ENCODE assay signal across 1 cellular context in the genomic region with DNA sequence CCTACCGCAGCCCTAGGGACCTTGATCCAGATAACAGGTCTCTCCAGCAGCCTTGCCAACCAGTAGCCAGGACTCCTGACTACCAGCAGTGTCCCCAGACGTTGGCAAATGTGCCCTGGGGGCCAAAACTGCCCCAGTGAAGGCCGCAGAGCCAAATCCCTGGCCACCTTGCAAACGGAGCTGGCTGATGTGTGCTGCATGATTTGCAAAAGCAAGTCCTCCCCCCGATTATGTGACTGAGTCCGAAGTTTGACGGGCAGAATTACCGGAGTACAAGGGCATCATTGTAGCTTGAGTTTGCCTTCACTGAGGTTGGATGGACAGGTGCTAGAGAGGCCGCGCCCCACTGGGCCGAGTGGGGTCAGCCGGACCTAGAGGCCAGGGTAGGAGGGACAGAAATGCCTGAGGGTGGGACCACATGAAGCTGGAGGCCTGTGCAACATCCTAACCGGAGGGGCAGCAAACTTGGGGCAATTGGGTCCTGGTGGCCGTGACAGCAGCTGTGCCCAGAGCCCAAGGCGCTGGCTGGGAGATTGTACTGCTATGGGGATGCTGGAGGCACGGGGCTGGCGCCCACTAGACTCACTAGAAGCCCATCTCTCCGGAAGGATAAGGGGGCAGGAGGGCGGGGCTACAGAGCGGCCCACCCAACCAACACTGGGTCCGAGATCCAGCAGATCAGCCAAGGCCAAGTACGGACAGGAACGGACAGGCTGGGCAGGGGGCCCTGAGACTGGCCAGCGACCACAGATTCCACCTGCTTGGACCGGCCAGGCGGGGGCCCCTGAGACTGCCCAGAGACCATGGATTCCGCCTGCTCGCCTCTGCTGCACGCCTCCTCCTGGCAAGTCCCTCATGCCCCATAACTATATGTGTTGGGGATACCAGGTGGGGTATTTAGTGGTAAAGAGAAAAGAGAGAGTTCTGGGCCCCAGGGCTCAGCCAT.
A peak's percentile ranks its signal among the peaks of the same experiment; 100 is the strongest.
TF ChIP-seq lines count a peak whose summit lies in the region.

No MANE protein-coding gene starts in this region.

TF ChIP-seq in HepG2, 621 proteins besides CTCF, POLR2A, EP300 and RAD21 (continued from another document and continues in another):
- TF ChIP-seq ATF4 (CRISPR knock-in tag; IDR thresholded peaks at IDR 0.05) (0 out of 4 replicates have a peak, but pooled peaks of 1 of the 2 experiments have one; percentile 37), ARID5B (CRISPR knock-in tag; IDR thresholded peaks at IDR 0.05) (peak; percentile 56), RFX1 (IDR thresholded peaks at IDR 0.05) (no peak), ZNF792 (CRISPR knock-in tag; IDR thresholded peaks at IDR 0.05) (peak; percentile 52; the same call in 1 of the 2 replicates), ZNF577 (CRISPR knock-in tag; IDR thresholded peaks at IDR 0.05; ENCODE audit: borderline replicate concordance, low read depth) (no peak), ZNF501 (CRISPR knock-in tag; IDR thresholded peaks at IDR 0.05) (peak; percentile 55; the same call in 1 of the 2 replicates), NFIB (CRISPR knock-in tag; IDR thresholded peaks at IDR 0.05; ENCODE audit: borderline replicate concordance) (no peak), ZNF142 (CRISPR knock-in tag; IDR thresholded peaks at IDR 0.05) (no peak), ZNF432 (CRISPR knock-in tag; IDR thresholded peaks at IDR 0.05; ENCODE audit: borderline replicate concordance) (no peak), ZFP36L1 (CRISPR knock-in tag; IDR thresholded peaks at IDR 0.05) (peak; percentile 46; the same call in 1 of the 2 replicates), SRSF9 (IDR thresholded peaks at IDR 0.05; ENCODE audit: borderline replicate concordance, insufficient read depth, low read depth, low read length, poor library complexity, severe bottlenecking) (no peak), ZNF510 (CRISPR knock-in tag; IDR thresholded peaks at IDR 0.05; ENCODE audit: low read depth) (no peak), ATRX (CRISPR knock-in tag; IDR thresholded peaks at IDR 0.05; ENCODE audit: borderline replicate concordance) (no peak), ZNF883 (CRISPR knock-in tag; IDR thresholded peaks at IDR 0.05; ENCODE audit: not compliant biosample characterization) (no peak), NAIF1 (CRISPR knock-in tag; IDR thresholded peaks at IDR 0.05; ENCODE audit: borderline replicate concordance) (peak; percentile 25; the same call in 1 of the 2 replicates), HNF4G (IDR thresholded peaks at IDR 0.05; ENCODE audit: borderline replicate concordance, low read depth, low read length) (peak; percentile 63; the same call in 1 of the 2 replicates), HNF4G (CRISPR knock-in tag; IDR thresholded peaks at IDR 0.05; ENCODE audit: borderline replicate concordance, low read depth) (no peak), RARG (CRISPR knock-in tag; IDR thresholded peaks at IDR 0.05; ENCODE audit: low read depth) (no peak), ZNF614 (CRISPR knock-in tag; IDR thresholded peaks at IDR 0.05; ENCODE audit: borderline replicate concordance) (no peak), ZNF646 (CRISPR knock-in tag; IDR thresholded peaks at IDR 0.05) (no peak), PCBP1 (IDR thresholded peaks at IDR 0.05; ENCODE audit: borderline replicate concordance, low read depth, low read length) (no peak), ZSCAN22 (CRISPR knock-in tag; IDR thresholded peaks at IDR 0.05) (no peak), ZNF513 (CRISPR knock-in tag; conservative IDR thresholded peaks at IDR 0.05) (no peak), ZNF3 (CRISPR knock-in tag; IDR thresholded peaks at IDR 0.05) (no peak), HNF1B (CRISPR knock-in tag; IDR thresholded peaks at IDR 0.05) (no peak), ISX (CRISPR knock-in tag; conservative IDR thresholded peaks at IDR 0.05) (no peak), MTA1 (CRISPR knock-in tag; IDR thresholded peaks at IDR 0.05; ENCODE audit: borderline replicate concordance) (peak; percentile 27; the same call in 1 of the 2 replicates)
- TF ChIP-seq, protein P1, sequence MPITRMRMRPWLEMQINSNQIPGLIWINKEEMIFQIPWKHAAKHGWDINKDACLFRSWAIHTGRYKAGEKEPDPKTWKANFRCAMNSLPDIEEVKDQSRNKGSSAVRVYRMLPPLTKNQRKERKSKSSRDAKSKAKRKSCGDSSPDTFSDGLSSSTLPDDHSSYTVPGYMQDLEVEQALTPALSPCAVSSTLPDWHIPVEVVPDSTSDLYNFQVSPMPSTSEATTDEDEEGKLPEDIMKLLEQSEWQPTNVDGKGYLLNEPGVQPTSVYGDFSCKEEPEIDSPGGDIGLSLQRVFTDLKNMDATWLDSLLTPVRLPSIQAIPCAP (CRISPR knock-in tag; IDR thresholded peaks at IDR 0.05; ENCODE audit: low read depth): no peak
